ENCODE assay signal across 9 cellular contexts in genomic region chr2:23480991-23481797, GRCh38.
A peak's percentile ranks its signal among the peaks of the same experiment; 100 is the strongest.
DNase-seq lines count a peak whose midpoint lies in the region; TF ChIP-seq lines count a peak whose summit lies in the region.
"Had no signal": no experiment of that assay in that cellular context is flagged by ENCODE, and none has a peak within 500 bp of the region (broad histone marks: within the 10 kb centered on the region; RNA-seq: fewer than 3 reads in every experiment).

No MANE protein-coding gene starts in this region.

- no peaks in the 10 kb centered on the region for H3K9me3 ChIP-seq in tibial artery

- H3K4me3 ChIP-seq in HFF-Myc (replicated peaks; ENCODE audit: low read depth, low read length), result no peak overlapping the region
- H3K4me3 ChIP-seq in tibial artery, result no peak overlapping the region

- peaks cover 0 to 5% (median 0%) of the 10 kb centered on the region in 3 donors for H3K36me3 ChIP-seq in tibial artery
- H3K36me3 ChIP-seq: WERI-Rb-1 had no signal

- peak overlapping the region; percentile 45 for H3K27ac ChIP-seq in tibial artery
- H3K27ac ChIP-seq: KMS-11, WERI-Rb-1 had no signal

- H3K27me3 ChIP-seq in tibial artery, result no peaks in the 10 kb centered on the region

- H3K4me1 ChIP-seq in tibial artery, result peaks cover 0 to 24% (median 3%) of the 10 kb centered on the region in 4 donors

- intact Hi-C loops in tibial artery (cut with DNase I; ENCODE audit: low total_unique reads), result no loop called here

- no peak for TF ChIP-seq CTCF in HFF-Myc (IDR thresholded peaks at IDR 0.05; ENCODE audit: low read depth, low read length, missing control alignments)
- no peak for TF ChIP-seq CTCF in tibial artery (IDR thresholded peaks at IDR 0.05)

- peak; percentile 59 for DNase-seq in HFF-Myc (ENCODE audit: extremely low read depth, low read depth)
- peak; percentile 24 for DNase-seq in T1000 (lab: John Stamatoyannopoulos, UW)
- DNase-seq in iPS-NIHi11 (ENCODE audit: low spot score), result peak; percentile 70
- no peak for DNase-seq in tibial artery
- no peak for DNase-seq in globus pallidus (ENCODE audit: low spot score)
- DNase-seq in NCI-H187 treated with DMSO at 0.1 percent for 48 hours (lab: John Stamatoyannopoulos, UW), result no peak
- no peak for DNase-seq in stimulated activated naive CD4-positive, alpha-beta T cell treated with Interleukin-2 at 50 U/mL for 16 hours (lab: John Stamatoyannopoulos, UW)
- DNase-seq: WERI-Rb-1 had no signal

Comparison
In these comparisons a context has a peak if more than half of its experiments do, and no peak if none do; other contexts are left out.
1. DNase-seq: peak in HFF-Myc (single experiment), T1000 (single experiment) and iPS-NIHi11 (single experiment); none in tibial artery (0 of 2), globus pallidus (single experiment), NCI-H187 treated with DMSO at 0.1 percent for 48 hours (single experiment) and stimulated activated naive CD4-positive, alpha-beta T cell treated with Interleukin-2 at 50 U/mL for 16 hours (single experiment).